In genomic region chr2:120571015-120571728, GRCh38 we compare ENCODE assay signal across 14 cellular contexts.
DNase-seq lines count a peak whose midpoint lies in the region; ATAC-seq and TF ChIP-seq lines count a peak whose summit lies in the region.
"Had no signal": no experiment of that assay in that cellular context is flagged by ENCODE, and none has a peak within 500 bp of the region (broad histone marks: within the 10 kb centered on the region; RNA-seq: fewer than 3 reads in every experiment).

No MANE protein-coding gene starts in this region.

- TF ChIP-seq RAD21 in IMR-90 (IDR thresholded peaks at IDR 0.05; ENCODE audit: low read length), result no peak

- no peak for TF ChIP-seq POLR2A in IMR-90 (IDR thresholded peaks at IDR 0.05; ENCODE audit: low read depth, low read length)

- no peak overlapping the region for H3K23ac ChIP-seq in IMR-90 (ENCODE audit: low read depth, low read length)

- no peak overlapping the region for H3K14ac ChIP-seq in IMR-90 (replicated peaks; ENCODE audit: low read depth, low read length)

- H3K27ac ChIP-seq in IMR-90 (ENCODE audit: insufficient read depth, low read length) (no peak overlapping the region), lower lobe of right lung (no peak overlapping the region)
- H3K27ac ChIP-seq: C4-2B had no signal

- no peak overlapping the region for H3K4me2 ChIP-seq in IMR-90 (ENCODE audit: low read depth, low read length)
- H3K4me2 ChIP-seq: GM23338 had no signal

- no peak overlapping the region for H3K4ac ChIP-seq in IMR-90 (ENCODE audit: low read depth, low read length)

- H3K36me3 ChIP-seq in IMR-90 (ENCODE audit: control insufficient read depth, insufficient read depth, low read length) (no peaks in the 10 kb centered on the region), lower lobe of right lung (no peaks in the 10 kb centered on the region)
- H3K36me3 ChIP-seq: BE2C had no signal

- no peak overlapping the region for H2BK120ac ChIP-seq in IMR-90 (ENCODE audit: low read depth, low read length)

- intact Hi-C loops in IMR-90 (cut with micrococcal nuclease), result no loop called here
- intact Hi-C loops in left colon (cut with DNase I, micrococcal nuclease), result no loop called here
- intact Hi-C loops in lower lobe of right lung (cut with DNase I), result no loop called here

- 100% methylated on average over 1 of the region's 6 CpGs; no CpG with 5 or more reads in 1 of the 2 experiments for WGBS in IMR-90 (ENCODE audit: extremely low coverage in 2 of 2, insufficient read length in 1 of 2), 2 experiments

- no peak overlapping the region for H2BK5ac ChIP-seq in IMR-90 (ENCODE audit: low read depth, low read length, poor library complexity, severe bottlenecking)

- 0 out of 2 replicates have a peak overlapping the region, but pooled peaks have one; percentile 22 for H2AK5ac ChIP-seq in IMR-90 (ENCODE audit: low read depth, low read length)

- H3K9me3 ChIP-seq in IMR-90 (ENCODE audit: control insufficient read depth, insufficient read depth, low read length) (no peaks in the 10 kb centered on the region), lower lobe of right lung (no peaks in the 10 kb centered on the region)
- H3K9me3 ChIP-seq: BE2C had no signal

- H4K5ac ChIP-seq in IMR-90 (ENCODE audit: low read depth, low read length), result no peak overlapping the region

- no peak overlapping the region for H3K18ac ChIP-seq in IMR-90 (ENCODE audit: low read depth, low read length)

- H4K20me1 ChIP-seq in IMR-90 (ENCODE audit: insufficient read depth, low read length), result no peaks in the 10 kb centered on the region

- ATAC-seq in IMR-90 (ENCODE audit: low read depth) (no peak), left colon (peak; percentile 54), lower lobe of right lung (no peak)
- ATAC-seq: GM23338 had no signal

- POLR2A ChIA-PET in IMR-90 (lab: Charles Lee; ENCODE audit: unreplicated experiment), result no interaction called here

- no peak for DNase-seq in IMR-90
- DNase-seq in NCI-H226, result peak; percentile 13
- DNase-seq in left colon, result no peak
- peak; percentile 6 for DNase-seq in lower lobe of right lung
- no peak for DNase-seq in NCI-H510A (lab: John Stamatoyannopoulos, UW)
- no peak for DNase-seq in islet precursor cell
- no peak for DNase-seq in NCI-H2107 (lab: John Stamatoyannopoulos, UW)
- no peak for DNase-seq in NCI-H1105 (lab: John Stamatoyannopoulos, UW)
- DNase-seq: BE2C; CD4-positive, alpha-beta memory T cell; DMS79; H7 had no signal

- CTCF ChIA-PET in IMR-90 (lab: Yijun Ruan, JAX), result no interaction called here

- H2AK9ac ChIP-seq in IMR-90 (replicated peaks; ENCODE audit: low read depth, low read length, poor library complexity), result no peak overlapping the region

- in situ Hi-C loops in IMR-90 (cut with MboI; ENCODE audit: low sequenced_read_pairs), result no loop called here

- dilution Hi-C loops in IMR-90 (cut with HindIII; ENCODE audit: low sequenced_read_pairs, unreplicated experiment), result no loop called here

- H2AFZ ChIP-seq in IMR-90 (replicated peaks; ENCODE audit: low read length, poor library complexity), result peak overlapping the region; percentile 24
- H2AFZ ChIP-seq: GM23338 had no signal

- H2BK20ac ChIP-seq in IMR-90 (ENCODE audit: low read depth, low read length), result no peak overlapping the region

- H3K79me1 ChIP-seq in IMR-90 (ENCODE audit: low read depth in 1 of 2, low read length in 2 of 2), result no peaks in the 10 kb centered on the region

- peaks cover 6% of the 10 kb centered on the region; the same call in 1 of the 2 replicates for H3K9me1 ChIP-seq in IMR-90 (ENCODE audit: insufficient read depth, low read length)

- BruUV-seq in IMR-90 (replicated peaks; lab: Mats Ljungman, UMichigan), result no TSS peak

- H3K4me3 ChIP-seq in IMR-90 (ENCODE audit: insufficient read depth, low read depth, low read length) (no peak overlapping the region), lower lobe of right lung (no peak overlapping the region)
- H3K4me3 ChIP-seq: GM23338 had no signal

- H3K56ac ChIP-seq in IMR-90 (ENCODE audit: extremely low read depth, insufficient read depth, low read length), result no peak overlapping the region

- no peak overlapping the region for H4K8ac ChIP-seq in IMR-90 (ENCODE audit: low read depth in 2 of 2, low read length in 2 of 2)

- TF ChIP-seq CTCF in IMR-90 (conservative IDR thresholded peaks at IDR 0.05; ENCODE audit: low read depth, low read length) (no peak), lower lobe of right lung (IDR thresholded peaks at IDR 0.05) (no peak)

- H2BK15ac ChIP-seq in IMR-90 (ENCODE audit: low read depth, low read length), result 0 out of 3 replicates have a peak overlapping the region, but pooled peaks have one; percentile 53

- no peak overlapping the region for H3K9ac ChIP-seq in IMR-90 (ENCODE audit: low read depth, low read length)

- H3K27me3 ChIP-seq in IMR-90 (ENCODE audit: control insufficient read depth, insufficient read depth, low read length), result peaks cover 31% of the 10 kb centered on the region
- H3K27me3 ChIP-seq in lower lobe of right lung (ENCODE audit: low read depth), result peaks cover 5% of the 10 kb centered on the region
- H3K27me3 ChIP-seq: BE2C had no signal

- H3K4me1 ChIP-seq in IMR-90 (ENCODE audit: control insufficient read depth, insufficient read depth, low read length) (peaks cover 5% of the 10 kb centered on the region; the same call in 1 of the 2 replicates), lower lobe of right lung (peaks cover 6% of the 10 kb centered on the region)
- H3K4me1 ChIP-seq: BE2C had no signal

- no peak overlapping the region for H4K91ac ChIP-seq in IMR-90 (ENCODE audit: insufficient read depth, low read depth, low read length)

TF ChIP-seq in IMR-90, 13 proteins besides CTCF, POLR2A, EP300 and RAD21:
- TF ChIP-seq BHLHE40 (IDR thresholded peaks at IDR 0.05; ENCODE audit: low read depth, low read length) (no peak), NFE2L2 (IDR thresholded peaks at IDR 0.05; ENCODE audit: low read depth, low read length) (no peak), MXI1 (IDR thresholded peaks at IDR 0.05; ENCODE audit: borderline replicate concordance, low read depth, low read length) (no peak), MAZ (IDR thresholded peaks at IDR 0.05; ENCODE audit: borderline replicate concordance, low read depth, low read length) (no peak), CHD1 (IDR thresholded peaks at IDR 0.05; ENCODE audit: low read depth, low read length) (no peak), CEBPB (IDR thresholded peaks at IDR 0.05; ENCODE audit: low read depth, low read length) (no peak), RFX5 (IDR thresholded peaks at IDR 0.05; ENCODE audit: low read depth, low read length) (no peak), MAFK (IDR thresholded peaks at IDR 0.05; ENCODE audit: low read depth, low read length) (no peak), SMC3 (IDR thresholded peaks at IDR 0.05; ENCODE audit: low read depth, low read length) (no peak)
TF ChIP-seq in IMR-90: peak in this region for 0.

Comparison
In these comparisons a context has a peak if more than half of its experiments do, and no peak if none do; other contexts are left out.
1. DNase-seq: peak in NCI-H226 (single experiment) and lower lobe of right lung (single experiment); none in IMR-90 (single experiment), left colon (0 of 2), NCI-H510A (single experiment), islet precursor cell (single experiment), NCI-H2107 (single experiment) and NCI-H1105 (single experiment).